ENCODE assay signal across 35 cellular contexts in genomic region chr3:114896978-114897377, GRCh38.
"Had no signal": no experiment of that assay in that cellular context is flagged by ENCODE, and none has a peak within 500 bp of the region (broad histone marks: within the 10 kb centered on the region; RNA-seq: fewer than 3 reads in every experiment).

No MANE protein-coding gene starts in this region.

- H3K4me2 ChIP-seq: SK-N-SH had no signal

- ATAC-seq: activated CD4-positive, CD25-positive, alpha-beta regulatory T cell treated with anti-CD3 and anti-CD28 coated beads, Interleukin-2, amount 50 U/mL, for 24 hours; gastroesophageal sphincter; left lung had no signal

- FAIRE-seq: bronchial epithelial cell, colon, small intestine, TTC549, urothelium cell line had no signal

- H3K36me3 ChIP-seq: gastroesophageal sphincter, left lung, ovary, prostate gland, sigmoid colon had no signal

- H3K4me3 Mint-ChIP-seq: activated CD4-positive, alpha-beta memory T cell treated with anti-CD3 and anti-CD28 coated beads for 36 hours; activated T-helper 1 cell treated with anti-CD3 and anti-CD28 coated beads, Interleukin-12 subunit alpha, Interleukin-12 subunit beta, Interleukin-2, Interleukin-4 antibody, amounts not matched to agents 30 ng/mL and 10 ng/mL and 1 ng/mL, durations not matched to agents 14 hours and 24 hours and 36 hours; immature natural killer cell; nephron progenitor cell; T-helper 1 cell treated with Interleukin-12 subunit alpha and Interleukin-12 subunit beta and Interleukin-4 antibody, amounts not matched to agents 30 μg/mL and 1 μg/mL, for 36 hours had no signal

- H3K27ac ChIP-seq: gastroesophageal sphincter, left lung, ovary, prostate gland, sigmoid colon, testis, VCaP had no signal

- H3K27ac Mint-ChIP-seq: activated CD4-positive, alpha-beta memory T cell treated with anti-CD3 and anti-CD28 coated beads for 36 hours; activated T-helper 1 cell treated with anti-CD3 and anti-CD28 coated beads, Interleukin-12 subunit alpha, Interleukin-12 subunit beta, Interleukin-2, Interleukin-4 antibody, amounts not matched to agents 30 ng/mL and 10 ng/mL and 1 ng/mL, durations not matched to agents 14 hours and 24 hours and 36 hours; immature natural killer cell; nephron progenitor cell; T-helper 1 cell treated with Interleukin-12 subunit alpha and Interleukin-12 subunit beta and Interleukin-4 antibody, amounts not matched to agents 30 μg/mL and 1 μg/mL, for 36 hours had no signal

- H3K4me1 ChIP-seq: left lung, prostate gland had no signal

- DNase-seq: activated CD4-positive, alpha-beta memory T cell treated with anti-CD3 and anti-CD28 coated beads for 36 hours; activated CD4-positive, alpha-beta T cell treated with anti-CD3 and anti-CD28 coated beads for 48 hours; activated CD8-positive, alpha-beta memory T cell treated with anti-CD3 and anti-CD28 coated beads, Interleukin-2, amount 50 U/mL, for 4 hours; activated gamma-delta T cell; activated naive CD4-positive, alpha-beta T cell treated with anti-CD3 and anti-CD28 coated beads, Interleukin-2, amount 50 U/mL, for 16 hours; activated T-cell treated with anti-CD3 and anti-CD28 coated beads, Interleukin-2, amount 50 U/mL, for 1 hour; dermis blood vessel endothelial cell; effector CD8-positive, alpha-beta T cell; head of caudate nucleus; immature natural killer cell; kidney glomerular epithelial cell; left lung; nephron progenitor cell; ovary; retina; sigmoid colon; SK-N-SH; small intestine; stimulated activated CD4-positive, alpha-beta T cell treated with anti-CD3 and anti-CD28 coated beads, Interleukin-4, amount 100 ng/mL, for 4 hours; stimulated activated naive CD4-positive, alpha-beta T cell; SW 1271; T-helper 9 cell; testis; trophoblast cell had no signal

- H3K27me3 ChIP-seq: gastroesophageal sphincter, left lung, ovary, sigmoid colon, testis had no signal

- H3K9me3 Mint-ChIP-seq: activated CD4-positive, alpha-beta memory T cell treated with anti-CD3 and anti-CD28 coated beads for 36 hours; activated T-helper 1 cell treated with anti-CD3 and anti-CD28 coated beads, Interleukin-12 subunit alpha, Interleukin-12 subunit beta, Interleukin-2, Interleukin-4 antibody, amounts not matched to agents 30 ng/mL and 10 ng/mL and 1 ng/mL, durations not matched to agents 14 hours and 24 hours and 36 hours; immature natural killer cell; nephron progenitor cell; T-helper 1 cell treated with Interleukin-12 subunit alpha and Interleukin-12 subunit beta and Interleukin-4 antibody, amounts not matched to agents 30 μg/mL and 1 μg/mL, for 36 hours had no signal

- H3K9ac ChIP-seq: SK-N-SH had no signal

- H3K4me3 ChIP-seq: gastroesophageal sphincter, left lung, lung, ovary, prostate gland, sigmoid colon, testis had no signal

- H3K9me3 ChIP-seq: gastroesophageal sphincter, left lung, ovary, prostate gland, sigmoid colon, SK-N-SH, testis had no signal

- H3K27me3 Mint-ChIP-seq: activated CD4-positive, alpha-beta memory T cell treated with anti-CD3 and anti-CD28 coated beads for 36 hours had no signal
